26 cellular contexts compared by ENCODE assay signal in genomic region chr3:68973635-68974034, GRCh38. TPM values are rescaled to one million over a fixed set of nuclear protein-coding genes. Genes with fewer than 3 reads are reported as not detected.
DNase-seq lines count a peak whose midpoint lies in the region; TF ChIP-seq lines count a peak whose summit lies in the region.
"Had no signal": no experiment of that assay in that cellular context is flagged by ENCODE, and none has a peak within 500 bp of the region (broad histone marks: within the 10 kb centered on the region; RNA-seq: fewer than 3 reads in every experiment).

No MANE protein-coding gene starts in this region.

- H3K27ac ChIP-seq in mesendoderm (ENCODE audit: low read depth, low read length) (no peak overlapping the region), RWPE1 (no peak overlapping the region)
- H3K27ac ChIP-seq: 22Rv1, coronary artery, PC-9, vagina had no signal

- no peak overlapping the region for H4K5ac ChIP-seq in mesendoderm (ENCODE audit: low read length)

- H3K4me2 ChIP-seq in mesendoderm (ENCODE audit: low read length), result no peak overlapping the region
- H3K4me2 ChIP-seq: PC-9 had no signal

- H3K4me3 ChIP-seq in epithelial cell of esophagus (ENCODE audit: low read length), result no peak overlapping the region
- H3K4me3 ChIP-seq in mesendoderm (ENCODE audit: low read length), result no peak overlapping the region
- H3K4me3 ChIP-seq: coronary artery, PC-9, vagina had no signal

- no peak overlapping the region for H3K18ac ChIP-seq in mesendoderm (ENCODE audit: low read length)

- H3K79me1 ChIP-seq in mesendoderm (ENCODE audit: low read length), result no peaks in the 10 kb centered on the region

- no peak overlapping the region for H2BK120ac ChIP-seq in mesendoderm (ENCODE audit: low read depth, low read length)

- DNase-seq in NCI-H82 (lab: John Stamatoyannopoulos, UW), result peak; percentile 17
- DNase-seq in NCI-H82 treated with DMSO at 0.1 percent for 48 hours (lab: John Stamatoyannopoulos, UW; ENCODE audit: unreplicated experiment), result no peak
- peak; percentile 8 for DNase-seq in RPMI8226
- peak; percentile 6 for DNase-seq in epithelial cell of esophagus (ENCODE audit: low read depth)
- DNase-seq in mesendoderm, result peak; percentile 25
- DNase-seq in AG08396 (ENCODE audit: low spot score), result no peak
- DNase-seq in RWPE1 (ENCODE audit: low spot score), result no peak
- DNase-seq in NCI-H2107 treated with DMSO at 0.1 percent for 48 hours (lab: John Stamatoyannopoulos, UW; ENCODE audit: unreplicated experiment), result no peak
- DNase-seq: activated CD4-positive, alpha-beta T cell treated with anti-CD3 and anti-CD28 coated beads, Interleukin-2, amount 50 U/mL, for 48 hours; activated naive CD4-positive, alpha-beta T cell treated with anti-CD3 and anti-CD28 coated beads for 36 hours; amygdala; CD4-positive, alpha-beta T cell; Kasumi-1; kidney; natural killer cell; NCI-H1694; NCI-H2171 treated with DMSO at 0.1 percent for 48 hours; NCI-H510A treated with DMSO at 0.1 percent for 48 hours; NK-92 treated with Interleukin-12 subunit alpha and Interleukin-12 subunit beta, amount 100 ng/mL, for 24 hours; occipital lobe; PC-9; stimulated activated naive CD8-positive, alpha-beta T cell treated with anti-CD3 and anti-CD28 coated beads, Interleukin-15, amount 100 ng/mL, for 72 hours had no signal

- TF ChIP-seq CTCF in epithelial cell of esophagus (IDR thresholded peaks at IDR 0.05; ENCODE audit: insufficient read depth, low read depth, low read length, missing control alignments) (no peak), RWPE1 (conservative IDR thresholded peaks at IDR 0.05; ENCODE audit: low read depth) (no peak)

- H3K9ac ChIP-seq in mesendoderm (ENCODE audit: low read length), result no peak overlapping the region

- POLR2A ChIA-PET in RWPE1 (lab: Yijun Ruan, JAX; ENCODE audit: low non-redundant PET), result no interaction called here

- H3K56ac ChIP-seq in mesendoderm (ENCODE audit: low read length), result no peak overlapping the region

- no peaks in the 10 kb centered on the region for H3K79me2 ChIP-seq in mesendoderm (ENCODE audit: control insufficient read depth, insufficient read depth, low read length)

- H4K8ac ChIP-seq in mesendoderm (ENCODE audit: low read depth, low read length), result no peak overlapping the region

- H3K36me3 ChIP-seq in mesendoderm (ENCODE audit: control insufficient read depth, insufficient read depth, low read length), result no peaks in the 10 kb centered on the region

- no peak overlapping the region for H2AK5ac ChIP-seq in mesendoderm (ENCODE audit: low read length)

- no peaks in the 10 kb centered on the region for H3K27me3 ChIP-seq in mesendoderm (ENCODE audit: insufficient read depth, low read length, poor library complexity)
- H3K27me3 ChIP-seq: vagina had no signal

- CTCF ChIA-PET in RWPE1 (lab: Yijun Ruan, JAX), result interaction anchor here (0.6 kb wide), 1 partner anchor 569 kb away, joined by 5 read pairs; no protein-coding TSS in a partner anchor

- no peaks in the 10 kb centered on the region for H3K4me1 ChIP-seq in mesendoderm (ENCODE audit: control insufficient read depth, low read depth, low read length)
- H3K4me1 ChIP-seq: vagina had no signal

- no peak overlapping the region for H2BK5ac ChIP-seq in mesendoderm (ENCODE audit: low read length)

- no peak overlapping the region for H2BK15ac ChIP-seq in mesendoderm (replicated peaks; ENCODE audit: low read depth)

- no peak overlapping the region for H3K4ac ChIP-seq in mesendoderm (ENCODE audit: low read depth, low read length)

- H3K23ac ChIP-seq in mesendoderm (ENCODE audit: low read length), result no peak overlapping the region

- WGBS in mesendoderm (ENCODE audit: extremely low coverage, insufficient coverage, low lambda C conversion rate), result no CpG with 5 or more reads among the region's 7 CpGs

RNA-seq across cellular contexts. Expression of gene EOGT, which starts 39.8 kb away (rescaled TPM):
- 87.2 TPM for polyA plus RNA-seq in mesendoderm (2013, experiment 1 of 2)
- 82.9 TPM for polyA plus RNA-seq in mesendoderm (2013, experiment 2 of 2)

RNA-seq across cellular contexts. Expression of gene TAFA4, which starts 41.3 kb away (rescaled TPM):
- 2.0 TPM for polyA plus RNA-seq in mesendoderm (2013, experiment 1 of 2)
- 2.2 TPM for polyA plus RNA-seq in mesendoderm (2013, experiment 2 of 2)
- polyA plus RNA-seq: fibroblast of lung had no signal

Comparison
In these comparisons a context has a peak if more than half of its experiments do, and no peak if none do; other contexts are left out.
1. DNase-seq: peak in NCI-H82 (single experiment), RPMI8226 (single experiment), epithelial cell of esophagus (single experiment) and mesendoderm (single experiment); none in NCI-H82 treated with DMSO at 0.1 percent for 48 hours (single experiment), AG08396 (single experiment), RWPE1 (single experiment) and NCI-H2107 treated with DMSO at 0.1 percent for 48 hours (single experiment).